ENCODE assay signal across 6 cellular contexts in the genomic region with DNA sequence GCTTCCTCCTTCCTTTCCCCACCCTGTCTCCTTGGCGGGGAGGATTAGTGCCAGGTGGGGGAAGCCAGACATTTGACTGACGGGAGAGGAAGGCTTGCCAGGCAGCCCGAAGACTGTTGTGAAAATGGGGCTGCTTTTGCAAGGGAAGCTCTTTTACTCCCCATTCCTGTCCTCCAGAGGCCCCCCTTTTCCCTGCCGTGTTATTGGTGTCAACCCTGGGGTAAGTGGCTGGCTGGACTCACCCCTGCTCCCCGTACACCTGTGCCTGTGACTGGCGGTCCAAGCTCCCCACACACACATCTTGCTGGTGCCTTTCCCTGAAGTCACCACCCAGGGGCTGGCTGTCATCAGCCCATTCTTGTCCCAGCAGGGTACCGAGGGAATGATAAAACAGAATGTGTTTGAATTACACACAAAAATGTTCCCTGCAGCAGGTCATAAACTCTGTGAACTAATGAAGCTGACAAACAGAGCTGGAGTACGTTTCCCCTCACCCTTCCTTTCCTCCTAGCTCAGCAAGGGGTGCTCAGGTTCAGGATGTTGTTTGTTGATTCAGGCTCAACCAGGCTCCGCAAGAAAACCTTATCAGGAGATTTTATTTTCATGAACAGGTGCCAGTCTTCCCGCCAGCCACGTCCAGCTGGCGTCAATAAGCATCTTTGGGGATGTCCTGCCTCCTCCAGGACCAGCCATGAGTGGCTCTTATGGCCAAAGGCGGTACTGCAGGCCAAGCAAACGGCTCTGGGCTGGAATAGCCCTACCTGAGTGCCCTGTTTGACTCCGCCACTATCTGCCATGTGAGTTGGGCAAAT. TPM values are rescaled to one million over a fixed set of nuclear protein-coding genes. Genes with fewer than 3 reads are reported as not detected.
DNase-seq lines count a peak whose midpoint lies in the region; ATAC-seq and TF ChIP-seq lines count a peak whose summit lies in the region.

No MANE protein-coding gene starts in this region.

- DNase-seq in GM13977 (ENCODE audit: low spot score) (peak; percentile 71), NCI-H2227 treated with DMSO at 0.1 percent for 48 hours (lab: John Stamatoyannopoulos, UW) (peak; percentile 54), coronary artery (ENCODE audit: low spot score) (no peak), smooth muscle cell (lab: John Stamatoyannopoulos, UW; ENCODE audit: unreplicated experiment) (no peak)

- ATAC-seq in HG03354 (IDR thresholded peaks at IDR 0.05; ENCODE audit: poor library complexity, severe bottlenecking, unreplicated experiment): no peak
- ATAC-seq in HG03342 (IDR thresholded peaks at IDR 0.05; ENCODE audit: unreplicated experiment): no peak

- in situ Hi-C loops in GM13977 (cut with MboI; ENCODE audit: low pct_unique_long_range_greater_than_20kb, low sequenced_read_pairs, unreplicated experiment): no loop called here

- H3K27me3 ChIP-seq in smooth muscle cell (ENCODE audit: low read depth): no peaks in the 10 kb centered on the region

- H3K27ac ChIP-seq in coronary artery (no peak overlapping the region), smooth muscle cell (ENCODE audit: low read depth) (no peak overlapping the region)

- H3K4me2 ChIP-seq in smooth muscle cell: no peak overlapping the region

- H3K9me3 ChIP-seq in smooth muscle cell (replicated peaks; ENCODE audit: low read depth): no peaks in the 10 kb centered on the region

- H3K4me3 ChIP-seq in coronary artery (no peak overlapping the region), smooth muscle cell (no peak overlapping the region)

- peaks cover 1% of the 10 kb centered on the region for H3K79me2 ChIP-seq in smooth muscle cell (ENCODE audit: low read depth)

- no peaks in the 10 kb centered on the region for H4K20me1 ChIP-seq in smooth muscle cell (ENCODE audit: low read depth)

- peaks cover 1% of the 10 kb centered on the region for H3K4me1 ChIP-seq in smooth muscle cell (ENCODE audit: low read depth)

- no peaks in the 10 kb centered on the region for H3K36me3 ChIP-seq in smooth muscle cell (ENCODE audit: low read depth)

- no peaks in the 10 kb centered on the region for H3F3A ChIP-seq in smooth muscle cell (ENCODE audit: low read depth)

- no peak overlapping the region for H2AFZ ChIP-seq in smooth muscle cell (ENCODE audit: low read depth)

- WGBS in smooth muscle cell (ENCODE audit: low lambda C conversion rate): 67% methylated on average over 15 of the region's 15 CpGs

- H3K9ac ChIP-seq in smooth muscle cell (ENCODE audit: low read depth): no peak overlapping the region

- TF ChIP-seq CTCF in GM13977 (IDR thresholded peaks at IDR 0.05; ENCODE audit: extremely low read depth, insufficient read depth, missing control alignments) (peak; percentile 65), coronary artery (IDR thresholded peaks at IDR 0.05) (peak; percentile 29), smooth muscle cell (IDR thresholded peaks at IDR 0.05; ENCODE audit: borderline replicate concordance, insufficient read depth, poor library complexity, severe bottlenecking) (peak; percentile 49)

RNA-seq across cellular contexts. Expression of a gene that starts 4.3 kb away (rescaled TPM):
- total RNA-seq in smooth muscle cell: 3.0 and 6.8 TPM in 2 replicates
- 1.8 and 3.5 TPM in 2 replicates for polyA plus RNA-seq in smooth muscle cell

RNA-seq across cellular contexts. Expression of a gene that starts 17.7 kb away (rescaled TPM):
- 11.1 and 17.1 TPM in 2 replicates for total RNA-seq in smooth muscle cell
- polyA plus RNA-seq in smooth muscle cell: 19.5 and 22.0 TPM in 2 replicates

RNA-seq across cellular contexts. Expression of a gene that starts 26.1 kb away (rescaled TPM):
- total RNA-seq in smooth muscle cell: 25.8 and 39.9 TPM in 2 replicates
- 46.8 and 53.5 TPM in 2 replicates for polyA plus RNA-seq in smooth muscle cell

RNA-seq across cellular contexts. Expression of a gene that starts 48.8 kb away (rescaled TPM):
- 103 and 141 TPM in 2 replicates for total RNA-seq in smooth muscle cell
- polyA plus RNA-seq in smooth muscle cell: 240 and 288 TPM in 2 replicates

RNA-seq across cellular contexts. Expression of a gene that starts 58.5 kb away (rescaled TPM):
- 18.2 and 27.3 TPM in 2 replicates for total RNA-seq in smooth muscle cell
- polyA plus RNA-seq in smooth muscle cell: 11.1 and 12.7 TPM in 2 replicates

Comparison
In these comparisons a context has a peak if more than half of its experiments do, and no peak if none do; other contexts are left out.
1. DNase-seq: peak in GM13977 (single experiment) and NCI-H2227 treated with DMSO at 0.1 percent for 48 hours (single experiment); none in coronary artery (single experiment) and smooth muscle cell (single experiment).
2. Peak in every context shown above with its lines, with median percentiles within 50 percentile points of each other: CTCF ChIP-seq.